9 cellular contexts compared by ENCODE assay signal in the genomic region with DNA sequence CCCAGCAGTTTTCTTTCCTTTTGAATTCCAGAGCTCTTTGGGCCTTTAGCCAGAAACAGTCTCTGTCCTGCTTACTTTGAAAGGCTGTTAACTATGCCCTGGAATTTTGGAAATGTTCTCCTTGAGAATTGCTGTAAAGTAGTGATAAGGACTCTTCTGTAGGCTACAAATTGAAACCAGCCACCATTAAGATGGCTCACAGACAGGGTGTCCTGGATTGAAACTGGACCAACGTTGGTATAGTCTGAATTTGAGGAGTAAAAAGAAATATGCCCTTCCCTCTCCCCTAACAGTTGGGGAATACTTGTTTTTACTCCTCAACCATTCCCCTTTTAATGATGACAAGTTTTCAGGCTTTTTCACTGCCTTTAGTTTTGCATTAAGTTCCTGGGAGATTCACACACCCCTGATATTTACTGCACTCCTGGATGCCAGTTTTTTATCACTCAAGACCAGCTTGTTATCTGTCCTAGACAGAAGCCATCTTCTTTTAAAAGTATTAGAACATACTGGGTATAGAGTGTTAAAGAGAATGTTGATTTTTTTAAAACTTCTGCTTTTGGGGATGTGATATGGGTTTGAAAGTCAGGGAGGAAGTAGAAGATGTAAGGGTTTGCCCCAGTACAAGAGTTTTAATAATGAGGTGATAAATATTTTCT. TPM values are rescaled to one million over a fixed set of nuclear protein-coding genes. Genes with fewer than 3 reads are reported as not detected.
DNase-seq lines count a peak whose midpoint lies in the region; ATAC-seq and TF ChIP-seq lines count a peak whose summit lies in the region.
"Had no signal": no experiment of that assay in that cellular context is flagged by ENCODE, and none has a peak within 500 bp of the region (broad histone marks: within the 10 kb centered on the region; RNA-seq: fewer than 3 reads in every experiment).

No MANE protein-coding gene starts in this region.

- H3K27me3 ChIP-seq in thymus (ENCODE audit: control insufficient read depth, insufficient read depth): no peaks in the 10 kb centered on the region

- TF ChIP-seq CTCF in fibroblast of pulmonary artery (IDR thresholded peaks at IDR 0.05; ENCODE audit: low read length, missing control alignments): no peak

- H3K9me3 ChIP-seq in SK-N-MC (ENCODE audit: low read depth, low read length): no peaks in the 10 kb centered on the region
- no peaks in the 10 kb centered on the region for H3K9me3 ChIP-seq in thymus (ENCODE audit: control insufficient read depth)

- H3K4me3 Mint-ChIP-seq in activated T-cell treated with anti-CD3 and anti-CD28 coated beads, Interleukin-2, amount 50 U/mL, for 72 hours: peak overlapping the region; percentile 55 to 80

- peaks cover 50% of the 10 kb centered on the region for H3K4me1 ChIP-seq in thymus (ENCODE audit: control insufficient read depth, insufficient read depth, low read length)

- 56% methylated on average over 1 of the region's 1 CpG for WGBS in thymus

- H3K36me3 Mint-ChIP-seq in activated T-cell treated with anti-CD3 and anti-CD28 coated beads, Interleukin-2, amount 50 U/mL, for 72 hours (ENCODE audit: insufficient read depth in 2 of 2): peaks cover 8 to 13% of the 10 kb centered on the region in 2 donors

- H3K9ac ChIP-seq in SK-N-MC (ENCODE audit: insufficient read length): no peak overlapping the region

- H3K9me3 Mint-ChIP-seq in activated T-cell treated with anti-CD3 and anti-CD28 coated beads, Interleukin-2, amount 50 U/mL, for 72 hours: peaks cover 2 to 6% of the 10 kb centered on the region in 2 donors

- no peak for DNase-seq in activated T-cell treated with anti-CD3 and anti-CD28 coated beads, Interleukin-2, amount 50 U/mL, for 72 hours
- DNase-seq in activated T-cell treated with anti-CD3 and anti-CD28 coated beads for 4 hours (no peak), SK-N-MC (ENCODE audit: low read depth, low spot score) (no peak), fibroblast of pulmonary artery (ENCODE audit: low read depth) (peak; percentile 68), putamen (ENCODE audit: low spot score) (no peak), retina (no peak)
- DNase-seq: NCI-H2081 had no signal

- no peak for ATAC-seq in activated T-cell treated with anti-CD3 and anti-CD28 coated beads, Interleukin-2, amount 50 U/mL, for 72 hours (replicated peaks in 1 of 2)
- no peak for ATAC-seq in GM19455 (IDR thresholded peaks at IDR 0.05; ENCODE audit: unreplicated experiment)

- no peak overlapping the region for H3K4me3 ChIP-seq in SK-N-MC
- H3K4me3 ChIP-seq in fibroblast of pulmonary artery (replicated peaks; ENCODE audit: low read depth, low read length): no peak overlapping the region
- no peak overlapping the region for H3K4me3 ChIP-seq in thymus (ENCODE audit: low read length)

- H3K36me3 ChIP-seq in SK-N-MC (ENCODE audit: insufficient read depth, low read length): peaks cover 21% of the 10 kb centered on the region
- no peaks in the 10 kb centered on the region for H3K36me3 ChIP-seq in thymus (ENCODE audit: control insufficient read depth, insufficient read depth)

- H3K27me3 Mint-ChIP-seq in activated T-cell treated with anti-CD3 and anti-CD28 coated beads, Interleukin-2, amount 50 U/mL, for 72 hours (ENCODE audit: low read depth): no peaks in the 10 kb centered on the region

- peak overlapping the region; percentile 76 for H3K27ac Mint-ChIP-seq in activated T-cell treated with anti-CD3 and anti-CD28 coated beads, Interleukin-2, amount 50 U/mL, for 72 hours

- H3K4me1 Mint-ChIP-seq in activated T-cell treated with anti-CD3 and anti-CD28 coated beads, Interleukin-2, amount 50 U/mL, for 72 hours (ENCODE audit: low read depth): peaks cover 100% of the 10 kb centered on the region

- H3K27ac ChIP-seq in SK-N-MC (0 out of 2 replicates have a peak overlapping the region, but pooled peaks have one; percentile 2), thymus (ENCODE audit: low read depth) (peak overlapping the region; percentile 5)

RNA-seq across cellular contexts. Expression of a gene that starts 21.9 kb away (rescaled TPM):
- 10 to 100 TPM; 78.7 to 86.1 TPM for total RNA-seq in activated T-cell treated with anti-CD3 and anti-CD28 coated beads, Interleukin-2, amount 50 U/mL, for 72 hours
- 44.2 TPM for polyA plus RNA-seq in thymus
